In genomic region chr17:82386881-82387498, GRCh38 we compare ENCODE assay signal across 25 cellular contexts. TPM values are rescaled to one million over a fixed set of nuclear protein-coding genes. Genes with fewer than 3 reads are reported as not detected.
A peak's percentile ranks its signal among the peaks of the same experiment; 100 is the strongest.
DNase-seq lines count a peak whose midpoint lies in the region; ATAC-seq, FAIRE-seq and TF ChIP-seq lines count a peak whose summit lies in the region.
"Had no signal": no experiment of that assay in that cellular context is flagged by ENCODE, and none has a peak within 500 bp of the region (broad histone marks: within the 10 kb centered on the region; RNA-seq: fewer than 3 reads in every experiment).

No MANE protein-coding gene starts in this region.

- DNase-seq in stimulated activated naive CD8-positive, alpha-beta T cell treated with anti-CD3 and anti-CD28 coated beads, Interleukin-15, amount 100 ng/mL, for 72 hours = no peak
- DNase-seq in stimulated activated naive CD8-positive, alpha-beta T cell treated with anti-CD3 and anti-CD28 coated beads, Interleukin-15, Interleukin-2, amounts not matched to agents 100 U/mL and 50 U/mL, for 24 hours = no peak
- DNase-seq in SJSA1 (ENCODE audit: low read depth in 1 of 2, low spot score in 2 of 2) = no peak
- no peak for DNase-seq in mucosa of descending colon
- no peak for DNase-seq in sigmoid colon
- no peak for DNase-seq in activated T-cell treated with anti-CD3 and anti-CD28 coated beads for 4 hours
- DNase-seq in urothelium cell line (ENCODE audit: low spot score) = no peak
- DNase-seq: BE2C; EL; GF-D8; H9; KBM-7; MM.1S; NCI-H1092; NCI-H1436; NCI-H187 treated with DMSO at 0.1 percent for 48 hours; NCI-H2107; NCI-H345; NCI-H524; NCI-H774; NK-92 treated with Interleukin-12 subunit alpha and Interleukin-12 subunit beta, amount 100 ng/mL, for 24 hours; SHP77; SK-N-SH had no signal

- H3K4me3 ChIP-seq in SJSA1 = no peak overlapping the region
- no peak overlapping the region for H3K4me3 ChIP-seq in mucosa of descending colon
- no peak overlapping the region for H3K4me3 ChIP-seq in sigmoid colon

- H3K9me3 ChIP-seq in SJSA1 (replicated peaks) (no peaks in the 10 kb centered on the region), mucosa of descending colon (no peaks in the 10 kb centered on the region), sigmoid colon (no peaks in the 10 kb centered on the region)
- H3K9me3 ChIP-seq: BE2C, SK-N-SH had no signal

- H3K4me1 Mint-ChIP-seq in stimulated activated naive CD8-positive, alpha-beta T cell treated with anti-CD3 and anti-CD28 coated beads, Interleukin-15, amount 100 ng/mL, for 72 hours = no peaks in the 10 kb centered on the region

- TF ChIP-seq CTCF in mucosa of descending colon (IDR thresholded peaks at IDR 0.05) = no peak
- TF ChIP-seq CTCF in sigmoid colon (IDR thresholded peaks at IDR 0.05) = no peak

- FAIRE-seq in urothelium cell line (lab: Jason Lieb, UNC) = no peak
- FAIRE-seq: RCC 7860 had no signal

- H3K27me3 Mint-ChIP-seq in stimulated activated naive CD8-positive, alpha-beta T cell treated with anti-CD3 and anti-CD28 coated beads, Interleukin-15, amount 100 ng/mL, for 72 hours = peaks cover 41% of the 10 kb centered on the region

- peak overlapping the region; percentile 39 for H3K27ac ChIP-seq in SJSA1
- H3K27ac ChIP-seq in sigmoid colon = no peak overlapping the region

- H3K27me3 ChIP-seq in SJSA1 (replicated peaks) = no peaks in the 10 kb centered on the region
- H3K27me3 ChIP-seq in sigmoid colon = peaks cover 26 to 57% (median 44%) of the 10 kb centered on the region in 3 donors
- H3K27me3 ChIP-seq: BE2C had no signal

- intact Hi-C loops in mucosa of descending colon (cut with DNase I, micrococcal nuclease) (no loop called here), sigmoid colon (cut with DNase I) (no loop called here)

- no peak overlapping the region for H3K4me3 Mint-ChIP-seq in stimulated activated naive CD8-positive, alpha-beta T cell treated with anti-CD3 and anti-CD28 coated beads, Interleukin-15, amount 100 ng/mL, for 72 hours
- H3K4me3 Mint-ChIP-seq: H9 had no signal

- H3K4me1 ChIP-seq in SJSA1 (replicated peaks) (peaks cover 41% of the 10 kb centered on the region), mucosa of descending colon (ENCODE audit: low read depth) (peaks cover 5% of the 10 kb centered on the region), sigmoid colon (peaks cover 0 to 21% (median 17%) of the 10 kb centered on the region in 4 donors)

- no peak for TF ChIP-seq POLR2A in sigmoid colon (IDR thresholded peaks at IDR 0.05)

- 17 to 46% methylated on average over 30 of the region's 30 CpGs for WGBS in sigmoid colon, 2 donors

- no peaks in the 10 kb centered on the region for H3K9me3 Mint-ChIP-seq in stimulated activated naive CD8-positive, alpha-beta T cell treated with anti-CD3 and anti-CD28 coated beads, Interleukin-15, amount 100 ng/mL, for 72 hours
- H3K9me3 Mint-ChIP-seq: H9 had no signal

- TF ChIP-seq EP300 in sigmoid colon (IDR thresholded peaks at IDR 0.05) = no peak

- H3K27ac Mint-ChIP-seq in stimulated activated naive CD8-positive, alpha-beta T cell treated with anti-CD3 and anti-CD28 coated beads, Interleukin-15, amount 100 ng/mL, for 72 hours = no peak overlapping the region
- H3K27ac Mint-ChIP-seq: H9 had no signal

- peaks cover 14% of the 10 kb centered on the region for H3K36me3 ChIP-seq in SJSA1
- H3K36me3 ChIP-seq in mucosa of descending colon (ENCODE audit: low read depth) = no peaks in the 10 kb centered on the region
- peaks cover 0 to 6% (median 0%) of the 10 kb centered on the region in 4 donors for H3K36me3 ChIP-seq in sigmoid colon

- ATAC-seq in stimulated activated naive CD8-positive, alpha-beta T cell treated with anti-CD3 and anti-CD28 coated beads, Interleukin-15, amount 100 ng/mL, for 72 hours = peak; percentile 6
- no peak for ATAC-seq in stimulated activated naive CD8-positive, alpha-beta T cell treated with anti-CD3 and anti-CD28 coated beads, Interleukin-15, Interleukin-2, amounts not matched to agents 100 U/mL and 50 U/mL, for 24 hours
- ATAC-seq in mucosa of descending colon = peak; percentile 12

RNA-seq across cellular contexts. Expression of gene UTS2R, which starts 15.4 kb away (rescaled TPM):
- 0.18 TPM in 1 of 2 replicates, not detected in the other for total RNA-seq in SJSA1 (2014; rRNA removed; shearing (Covaris generic))
- not detected for total RNA-seq in mucosa of descending colon
- not detected for total RNA-seq in sigmoid colon
- polyA plus RNA-seq in sigmoid colon = not detected
- polyA plus RNA-seq: SK-N-SH had no signal

RNA-seq across cellular contexts. Expression of gene TEX19, which starts 27.9 kb away (rescaled TPM):
- total RNA-seq in SJSA1 (2014; rRNA removed; shearing (Covaris generic)) = 0.19 and 0.34 TPM in 2 replicates
- total RNA-seq in mucosa of descending colon (not detected), sigmoid colon (not detected)
- under 1 TPM in 1 of 3 donors, not detected in 2; 0.04 TPM for polyA plus RNA-seq in sigmoid colon

RNA-seq across cellular contexts. Expression of gene HEXD, which starts 31.2 kb away (rescaled TPM):
- 16.3 and 21.7 TPM in 2 replicates for total RNA-seq in SJSA1 (2014; rRNA removed; shearing (Covaris generic))
- total RNA-seq in mucosa of descending colon = 10 to 100 TPM; 25.3 to 54.6 (median 42.1) TPM
- total RNA-seq in sigmoid colon = 10 to 100 TPM; 15.8 to 42.9 (median 24.0) TPM
- 10 to 100 TPM in 2 of 3 donors, 1 to 10 TPM in 1; 9.5 to 46.2 (median 16.2) TPM for polyA plus RNA-seq in sigmoid colon

RNA-seq across cellular contexts. Expression of gene OGFOD3, which starts 31.4 kb away (rescaled TPM):
- 87.6 and 105 TPM in 2 replicates for total RNA-seq in SJSA1 (2014; rRNA removed; shearing (Covaris generic))
- total RNA-seq in mucosa of descending colon = 10 to 100 TPM; 26.2 to 28.8 (median 26.2) TPM
- 10 to 100 TPM; 14.1 to 28.2 (median 22.1) TPM for total RNA-seq in sigmoid colon
- 10 to 100 TPM in 1 of 3 donors, 1 to 10 TPM in 2; 6.0 to 23.4 (median 6.9) TPM for polyA plus RNA-seq in sigmoid colon

RNA-seq across cellular contexts. Expression of gene SECTM1, which starts 53.4 kb away (rescaled TPM):
- total RNA-seq in SJSA1 (2014; rRNA removed; shearing (Covaris generic)) = 5.3 and 6.3 TPM in 2 replicates
- total RNA-seq in mucosa of descending colon (100 to 1,000 TPM; 127 to 268 (median 213) TPM), sigmoid colon (10 to 100 TPM in 2 of 4 donors, 1 to 10 TPM in 2; 8.4 to 56.9 (median 10.5) TPM)
- polyA plus RNA-seq in sigmoid colon = 100 to 1,000 TPM in 1 of 3 donors, 10 to 100 TPM in 2; 64.3 to 105 (median 80.8) TPM
- total RNA-seq: OCI-LY7 had no signal
